Comparison of ENCODE assay signal across 8 cellular contexts in the genomic region with DNA sequence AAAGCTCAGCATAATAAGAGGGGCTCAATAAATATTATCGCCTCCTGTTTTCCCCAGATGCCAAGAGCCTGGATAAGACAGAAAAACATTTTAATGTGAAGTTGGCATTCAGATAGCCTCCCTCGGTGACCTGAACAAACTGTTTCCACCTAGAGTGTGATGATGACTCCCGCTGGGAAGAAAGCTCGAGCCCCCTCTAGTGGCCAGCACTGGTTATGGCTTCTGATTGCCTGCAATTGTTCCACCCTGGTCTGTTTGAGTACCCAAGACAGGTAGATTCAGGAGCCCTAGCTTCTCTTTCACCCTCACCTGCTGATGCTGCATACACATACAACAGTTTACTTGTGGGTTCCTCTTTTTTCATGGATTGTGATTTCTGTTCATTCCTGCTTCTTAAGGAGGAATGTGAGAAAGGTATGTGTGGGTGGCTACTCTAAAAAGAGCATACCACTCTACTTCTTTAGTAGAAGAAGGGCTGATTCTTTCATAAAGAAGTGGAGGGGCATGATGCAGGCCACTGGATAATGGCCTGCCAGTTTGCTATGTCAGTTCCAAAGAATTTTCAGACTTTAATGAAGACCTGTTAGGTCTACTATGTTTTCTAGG. TPM values are rescaled to one million over a fixed set of nuclear protein-coding genes. Genes with fewer than 3 reads are reported as not detected.
DNase-seq lines count a peak whose midpoint lies in the region; ATAC-seq, FAIRE-seq and TF ChIP-seq lines count a peak whose summit lies in the region.

No MANE protein-coding gene starts in this region.

- TF ChIP-seq CTCF in AG04449 (IDR thresholded peaks at IDR 0.05; ENCODE audit: insufficient read depth, low read length, missing control alignments) (peak; percentile 92), RWPE2 (IDR thresholded peaks at IDR 0.05; ENCODE audit: poor library complexity, severe bottlenecking) (peak; percentile 99), foreskin keratinocyte (conservative IDR thresholded peaks at IDR 0.05) (peak; percentile 91), osteocyte (IDR thresholded peaks at IDR 0.05) (peak; percentile 96), tibial nerve (IDR thresholded peaks at IDR 0.05) (peak; percentile 89 to 96 (median 95))

- H3K4me3 ChIP-seq in AG04449 (ENCODE audit: low read depth, low read length) (no peak overlapping the region), RWPE2 (ENCODE audit: severe bottlenecking) (no peak overlapping the region), tibial nerve (no peak overlapping the region)
- no peak overlapping the region for H3K4me3 ChIP-seq in Jurkat, Clone E6-1 (ENCODE audit: low read length)

- peak; percentile 84 for FAIRE-seq in GM18507 (lab: Jason Lieb, UNC)

- H3K9me3 ChIP-seq in RWPE2 (ENCODE audit: severe bottlenecking) (no peaks in the 10 kb centered on the region), tibial nerve (no peaks in the 10 kb centered on the region)

- ATAC-seq in RWPE2 (ENCODE audit: low read depth) (peak; percentile 94), foreskin keratinocyte (peak; percentile 77)
- ATAC-seq in activated T-helper 17 cell treated with anti-CD3 and anti-CD28 coated beads, Interleukin-2, amount 50 U/mL, for 72 hours (replicated peaks) = peak; percentile 97

- H3K27ac ChIP-seq in RWPE2 (ENCODE audit: poor library complexity, severe bottlenecking) (no peak overlapping the region), foreskin keratinocyte (no peak overlapping the region), tibial nerve (peak overlapping the region in 1 of 4 donors; percentile 43)

- CTCF ChIA-PET in AG04449 (lab: Yijun Ruan, JAX) = interaction anchor here (0.6 to 17.3 kb wide), 54 partner anchors 7 to 603 kb away, joined by 3 to 896 read pairs (median 4); a partner anchor contains a TSS

- H3K4me3 Mint-ChIP-seq in activated T-helper 17 cell treated with anti-CD3 and anti-CD28 coated beads, Interleukin-2, amount 50 U/mL, for 72 hours = no peak overlapping the region
- H3K4me3 Mint-ChIP-seq in osteocyte (ENCODE audit: unreplicated experiment) = no peak overlapping the region

- TF ChIP-seq EP300 in tibial nerve (IDR thresholded peaks at IDR 0.05) = peak in 1 of 2 donors; percentile 59

- WGBS in tibial nerve, 2 donors = 5 to 9% methylated on average over 4 of the region's 4 CpGs

- no peak overlapping the region for H3K27ac Mint-ChIP-seq in activated T-helper 17 cell treated with anti-CD3 and anti-CD28 coated beads, Interleukin-2, amount 50 U/mL, for 72 hours
- H3K27ac Mint-ChIP-seq in osteocyte (ENCODE audit: unreplicated experiment) = no peak overlapping the region

- H3K9me3 Mint-ChIP-seq in activated T-helper 17 cell treated with anti-CD3 and anti-CD28 coated beads, Interleukin-2, amount 50 U/mL, for 72 hours = no peaks in the 10 kb centered on the region
- H3K9me3 Mint-ChIP-seq in osteocyte (ENCODE audit: unreplicated experiment) = no peaks in the 10 kb centered on the region

- H3K4me1 Mint-ChIP-seq in activated T-helper 17 cell treated with anti-CD3 and anti-CD28 coated beads, Interleukin-2, amount 50 U/mL, for 72 hours = no peaks in the 10 kb centered on the region
- H3K4me1 Mint-ChIP-seq in osteocyte (ENCODE audit: unreplicated experiment) = peaks cover 11% of the 10 kb centered on the region

- H3K36me3 Mint-ChIP-seq in activated T-helper 17 cell treated with anti-CD3 and anti-CD28 coated beads, Interleukin-2, amount 50 U/mL, for 72 hours (ENCODE audit: low read depth) = peaks cover 86% of the 10 kb centered on the region
- H3K36me3 Mint-ChIP-seq in osteocyte (ENCODE audit: unreplicated experiment) = peaks cover 33% of the 10 kb centered on the region

- H3K27me3 ChIP-seq in RWPE2 (ENCODE audit: insufficient read depth, poor library complexity, severe bottlenecking) (no peaks in the 10 kb centered on the region), foreskin keratinocyte (no peaks in the 10 kb centered on the region), tibial nerve (no peaks in the 10 kb centered on the region)

- H3K4me1 ChIP-seq in RWPE2 (ENCODE audit: insufficient read depth, poor library complexity, severe bottlenecking) (peaks cover 3% of the 10 kb centered on the region), foreskin keratinocyte (no peaks in the 10 kb centered on the region), tibial nerve (peaks cover 0 to 21% (median 6%) of the 10 kb centered on the region in 4 donors)

- no peak for DNase-seq in AG04449 (ENCODE audit: low read depth, low spot score)
- peak; percentile 44 for DNase-seq in GM18507 (ENCODE audit: extremely low spot score, insufficient read length, low read depth)
- peak; percentile 49 for DNase-seq in Jurkat, Clone E6-1 (ENCODE audit: low read depth, low spot score)
- no peak for DNase-seq in RWPE2 (ENCODE audit: low spot score)
- DNase-seq in foreskin keratinocyte = peak in 1 of 2 donors; percentile 45
- peak; percentile 91 for DNase-seq in osteocyte (ENCODE audit: extremely low spot score, unreplicated experiment)
- peak; percentile 75 to 85 for DNase-seq in tibial nerve (ENCODE audit: low spot score in 2 of 2)

- H3K36me3 ChIP-seq in RWPE2 (ENCODE audit: low read depth) = peaks cover 95% of the 10 kb centered on the region
- H3K36me3 ChIP-seq in tibial nerve = peaks cover 0 to 65% (median 12%) of the 10 kb centered on the region in 3 donors

- no peaks in the 10 kb centered on the region for H3K27me3 Mint-ChIP-seq in activated T-helper 17 cell treated with anti-CD3 and anti-CD28 coated beads, Interleukin-2, amount 50 U/mL, for 72 hours
- no peaks in the 10 kb centered on the region for H3K27me3 Mint-ChIP-seq in osteocyte (ENCODE audit: unreplicated experiment)

- TF ChIP-seq POLR2A in tibial nerve (IDR thresholded peaks at IDR 0.05) = no peak

- POLR2A ChIA-PET in AG04449 (lab: Yijun Ruan, JAX) = interaction anchor here (0.7 to 1.1 kb wide), 2 partner anchors 76 to 77 kb away, joined by 3 to 6 read pairs; no protein-coding TSS in a partner anchor

RNA-seq across cellular contexts. Expression of a gene that starts 6.4 kb away (rescaled TPM):
- 31.8 TPM for polyA plus RNA-seq in Jurkat, Clone E6-1 (2012; ENCODE audit: insufficient read depth, insufficient read length)
- total RNA-seq in activated T-helper 17 cell treated with anti-CD3 and anti-CD28 coated beads, Interleukin-2, amount 50 U/mL, for 72 hours = 10 to 100 TPM; 19.4 to 21.2 TPM
- 31.3 and 33.2 TPM in 2 replicates for total RNA-seq in foreskin keratinocyte
- polyA plus RNA-seq in foreskin keratinocyte = 52.9 and 62.2 TPM in 2 replicates
- total RNA-seq in osteocyte = 19.1 and 19.6 TPM in 2 replicates
- total RNA-seq in tibial nerve = 1 to 10 TPM; 4.5 to 7.6 (median 5.1) TPM

RNA-seq across cellular contexts. Expression of a gene that starts 6.8 kb away (rescaled TPM):
- polyA plus RNA-seq in Jurkat, Clone E6-1 (2012; ENCODE audit: insufficient read depth, insufficient read length) = 15.8 TPM
- 10 to 100 TPM; 24.6 to 36.3 TPM for total RNA-seq in activated T-helper 17 cell treated with anti-CD3 and anti-CD28 coated beads, Interleukin-2, amount 50 U/mL, for 72 hours
- total RNA-seq in foreskin keratinocyte (25.3 and 29.6 TPM in 2 replicates), osteocyte (36.3 and 37.3 TPM in 2 replicates), tibial nerve (10 to 100 TPM; 36.3 to 61.8 (median 36.7) TPM)
- polyA plus RNA-seq in foreskin keratinocyte = 13.3 and 13.7 TPM in 2 replicates

Comparison
In these comparisons a context has a peak if more than half of its experiments do, and no peak if none do; other contexts are left out.
1. DNase-seq: peak in GM18507 (single experiment), Jurkat, Clone E6-1 (single experiment), osteocyte (single experiment) and tibial nerve (2 of 2); none in AG04449 (single experiment) and RWPE2 (single experiment).
2. Peak in every context shown above with its lines, with median percentiles within 50 percentile points of each other: CTCF ChIP-seq and ATAC-seq.